ENCODE assay signal across 1 cellular context in the genomic region with DNA sequence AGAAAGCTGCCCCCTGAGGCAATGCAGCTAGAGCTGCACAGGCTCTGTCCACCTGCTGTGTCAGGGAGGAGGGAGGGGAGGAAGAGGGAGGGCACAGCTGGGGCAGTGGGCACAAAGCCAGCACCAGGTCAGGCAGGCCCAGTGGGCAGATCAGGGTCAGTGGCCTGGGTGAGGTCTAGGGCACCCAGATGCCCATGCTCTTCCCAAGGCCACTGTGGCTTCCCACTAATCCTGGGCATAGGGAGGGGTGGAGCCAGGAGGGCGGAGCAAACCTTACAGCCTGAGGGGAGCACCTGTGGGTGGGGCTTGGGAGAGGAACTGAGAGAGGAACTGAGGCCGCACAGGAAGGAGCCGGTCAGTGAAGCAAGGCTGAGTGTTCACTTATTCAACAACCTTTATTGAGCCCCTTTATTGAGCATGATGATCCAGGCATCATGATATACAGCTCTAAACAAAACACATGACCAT.
A peak's percentile ranks its signal among the peaks of the same experiment; 100 is the strongest.
TF ChIP-seq lines count a peak whose summit lies in the region.

No MANE protein-coding gene starts in this region.

TF ChIP-seq in GM12878, 131 proteins besides CTCF, POLR2A, EP300 and RAD21 (continued from another document):
- TF ChIP-seq NR2F1 (conservative IDR thresholded peaks at IDR 0.05) (0 out of 2 replicates have a peak, but pooled peaks have one; percentile 24), EED (IDR thresholded peaks at IDR 0.05; ENCODE audit: low read depth) (peak; percentile 44; the same call in 1 of the 2 replicates), RB1 (IDR thresholded peaks at IDR 0.05; ENCODE audit: borderline replicate concordance) (no peak)
